21 cellular contexts compared by ENCODE assay signal in the genomic region with DNA sequence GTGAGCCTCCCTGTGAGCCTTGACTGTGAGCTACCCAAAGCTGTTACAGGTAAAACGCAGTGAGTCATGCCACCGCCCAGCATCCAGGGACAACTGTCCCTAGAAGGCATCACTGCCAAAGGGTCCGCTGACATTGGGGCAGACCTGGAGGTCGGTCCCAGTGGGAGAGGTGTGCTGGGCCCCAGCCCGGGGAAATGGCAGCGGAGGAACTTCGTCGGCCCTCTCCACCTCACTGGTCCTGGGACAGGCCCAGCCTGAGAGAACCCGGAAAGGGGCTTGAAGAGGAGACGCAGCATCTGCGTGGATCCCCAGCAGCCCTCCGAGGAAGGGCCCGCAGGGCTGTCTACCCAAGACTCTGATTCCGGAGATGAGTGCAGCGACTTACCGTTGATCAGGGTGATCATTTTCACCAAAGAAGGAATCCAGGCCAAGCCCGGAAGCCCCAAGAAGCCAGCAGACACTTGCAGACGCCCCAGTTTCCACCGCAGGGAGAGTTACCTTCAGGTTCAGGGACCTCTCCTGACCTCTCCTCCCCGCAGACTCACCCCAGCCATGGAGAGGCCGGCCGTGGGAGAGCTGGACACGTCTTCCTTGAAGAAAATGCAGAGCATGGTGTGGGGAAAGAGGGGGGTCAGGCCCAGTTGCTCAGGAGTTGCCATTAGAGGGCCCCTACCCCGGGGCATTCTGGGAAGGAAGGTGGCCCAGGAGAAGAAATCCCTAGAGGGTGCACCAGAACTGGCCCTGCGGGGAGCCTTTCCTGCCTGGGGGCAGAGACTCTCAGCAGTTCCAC. TPM values are rescaled to one million over a fixed set of nuclear protein-coding genes. Genes with fewer than 3 reads are reported as not detected.
DNase-seq lines count a peak whose midpoint lies in the region; FAIRE-seq and TF ChIP-seq lines count a peak whose summit lies in the region.
"Had no signal": no experiment of that assay in that cellular context is flagged by ENCODE, and none has a peak within 500 bp of the region (broad histone marks: within the 10 kb centered on the region; RNA-seq: fewer than 3 reads in every experiment).

No MANE protein-coding gene starts in this region.

- no peak overlapping the region for H3K27ac ChIP-seq in kidney (ENCODE audit: low read depth in 2 of 2, low read length in 2 of 2)
- H3K27ac ChIP-seq in spleen = no peak overlapping the region
- H3K27ac ChIP-seq in adrenal gland = no peak overlapping the region

- H3K36me3 ChIP-seq in kidney (ENCODE audit: control insufficient read depth in 1 of 2, insufficient read depth in 2 of 2, low read length in 2 of 2) (no peaks in the 10 kb centered on the region), spleen (no peaks in the 10 kb centered on the region), adrenal gland (replicated peaks in 1 of 2) (no peaks in the 10 kb centered on the region)
- H3K36me3 ChIP-seq: HAP-1 had no signal

- no peak for TF ChIP-seq POLR2A in spleen (IDR thresholded peaks at IDR 0.05)
- TF ChIP-seq POLR2A in adrenal gland (IDR thresholded peaks at IDR 0.05) = no peak

- no peak overlapping the region for H3K9ac ChIP-seq in kidney (ENCODE audit: low read length in 2 of 2)

- H3K9me3 ChIP-seq in kidney (ENCODE audit: control insufficient read depth in 1 of 2, low read length in 2 of 2) (no peaks in the 10 kb centered on the region), spleen (no peaks in the 10 kb centered on the region), adrenal gland (replicated peaks in 1 of 3) (no peaks in the 10 kb centered on the region)
- H3K9me3 ChIP-seq: HAP-1 had no signal

- H3K9me3 Mint-ChIP-seq in chondrocyte (ENCODE audit: low read depth) = peaks cover 13% of the 10 kb centered on the region
- peaks cover 7% of the 10 kb centered on the region for H3K9me3 Mint-ChIP-seq in osteocyte (ENCODE audit: unreplicated experiment)
- H3K9me3 Mint-ChIP-seq: CD4-positive, alpha-beta memory T cell; HFFc6 had no signal

- H3K4me1 ChIP-seq in kidney (ENCODE audit: control insufficient read depth in 1 of 2, insufficient read depth in 1 of 2, low read depth in 1 of 2, low read length in 2 of 2) (no peaks in the 10 kb centered on the region), spleen (no peaks in the 10 kb centered on the region), adrenal gland (replicated peaks in 1 of 2) (no peaks in the 10 kb centered on the region)
- H3K4me1 ChIP-seq: HAP-1 had no signal

- H3K4me1 Mint-ChIP-seq in chondrocyte (ENCODE audit: low read depth) (no peaks in the 10 kb centered on the region), osteocyte (ENCODE audit: unreplicated experiment) (no peaks in the 10 kb centered on the region)
- H3K4me1 Mint-ChIP-seq: CD4-positive, alpha-beta memory T cell had no signal

- H3K27me3 ChIP-seq in spleen (replicated peaks in 1 of 7) = peaks cover 0 to 18% (median 4%) of the 10 kb centered on the region in 7 donors
- peaks cover 24% of the 10 kb centered on the region for H3K27me3 ChIP-seq in adrenal gland

- H3K27ac Mint-ChIP-seq in chondrocyte (ENCODE audit: unreplicated experiment) (no peak overlapping the region), osteocyte (ENCODE audit: unreplicated experiment) (no peak overlapping the region)
- H3K27ac Mint-ChIP-seq: CD4-positive, alpha-beta memory T cell; HFFc6 had no signal

- H3K36me3 Mint-ChIP-seq in chondrocyte (ENCODE audit: low read depth) (no peaks in the 10 kb centered on the region), osteocyte (ENCODE audit: unreplicated experiment) (no peaks in the 10 kb centered on the region)
- H3K36me3 Mint-ChIP-seq: CD4-positive, alpha-beta memory T cell had no signal

- no peak overlapping the region for H3K4me3 Mint-ChIP-seq in chondrocyte (ENCODE audit: unreplicated experiment)
- no peak overlapping the region for H3K4me3 Mint-ChIP-seq in osteocyte (ENCODE audit: unreplicated experiment)
- H3K4me3 Mint-ChIP-seq: CD4-positive, alpha-beta memory T cell; HFFc6 had no signal

- H3K27me3 Mint-ChIP-seq in chondrocyte (ENCODE audit: low read depth) (peaks cover 4% of the 10 kb centered on the region), osteocyte (ENCODE audit: unreplicated experiment) (peaks cover 2% of the 10 kb centered on the region)
- H3K27me3 Mint-ChIP-seq: CD4-positive, alpha-beta memory T cell had no signal

- FAIRE-seq in kidney (lab: Jason Lieb, UNC) = no peak
- FAIRE-seq: G401.6, H54 had no signal

- TF ChIP-seq CTCF in chondrocyte (IDR thresholded peaks at IDR 0.05) (no peak), kidney (IDR thresholded peaks at IDR 0.05; ENCODE audit: borderline replicate concordance, extremely low read depth, insufficient read depth) (no peak), osteocyte (IDR thresholded peaks at IDR 0.05) (no peak), spleen (IDR thresholded peaks at IDR 0.05 in 8 of 11, conservative IDR thresholded peaks at IDR 0.05 in 3 of 11) (no peak), adrenal gland (IDR thresholded peaks at IDR 0.05) (no peak)

- H3K4me3 ChIP-seq in kidney (ENCODE audit: low read length in 2 of 2) (no peak overlapping the region), spleen (no peak overlapping the region), adrenal gland (no peak overlapping the region)
- H3K4me3 ChIP-seq: HAP-1 had no signal

- whole genome bisulfite sequencing in spleen, 5 donors = 77 to 89% (median 81%) methylated on average over 14 to 25 of the region's 25 CpGs
- WGBS in adrenal gland, 4 donors = 81 to 85% (median 82%) methylated on average over 11 to 25 of the region's 25 CpGs; no CpG with 5 or more reads in 1 of the 4 donors

- intact Hi-C loops in kidney (cut with DNase I) = no loop called here
- intact Hi-C loops in spleen (cut with DNase I; ENCODE audit: low total_unique reads) = no loop called here
- intact Hi-C loops in adrenal gland (cut with DNase I) = no loop called here

- DNase-seq in chondrocyte (ENCODE audit: low spot score) = peak; percentile 68
- DNase-seq in kidney = peak; percentile 53
- peak; percentile 83 for DNase-seq in osteocyte (ENCODE audit: extremely low spot score, unreplicated experiment)
- peak; percentile 47 for DNase-seq in spleen
- no peak for DNase-seq in NCI-H2196 (lab: John Stamatoyannopoulos, UW; ENCODE audit: unreplicated experiment)
- DNase-seq in NCI-H1930 (lab: John Stamatoyannopoulos, UW) = no peak
- no peak for DNase-seq in adrenal gland
- DNase-seq: C1 segment of cervical spinal cord; Calu3; CD4-positive, alpha-beta memory T cell; COR-L47; DMS53; DND-41; GOT3; HFFc6 had no signal

RNA-seq across cellular contexts. Expression of a gene that starts 51.2 kb away (rescaled TPM):
- not detected in 3 replicates for total RNA-seq in chondrocyte
- total RNA-seq in kidney = not detected
- not detected for polyA plus RNA-seq in kidney (ENCODE audit: insufficient read depth, low read depth, low replicate concordance)
- not detected in 2 replicates for total RNA-seq in osteocyte
- total RNA-seq in spleen = not detected
- not detected for polyA plus RNA-seq in spleen
- total RNA-seq in adrenal gland = not detected
- not detected for polyA plus RNA-seq in adrenal gland
- total RNA-seq: A172; A673; CD4-positive, alpha-beta memory T cell; HFFc6 had no signal
- polyA plus RNA-seq: BJ; CD4-positive, alpha-beta memory T cell had no signal

Comparison
In these comparisons a context has a peak if more than half of its experiments do, and no peak if none do; other contexts are left out.
1. DNase-seq: peak in chondrocyte (single experiment), kidney (single experiment), osteocyte (single experiment) and spleen (single experiment); none in NCI-H2196 (single experiment), NCI-H1930 (0 of 2) and adrenal gland (0 of 7).